In genomic region chr5:138955672-138956295, GRCh38 we compare ENCODE assay signal across 13 cellular contexts.
A peak's percentile ranks its signal among the peaks of the same experiment; 100 is the strongest.
DNase-seq lines count a peak whose midpoint lies in the region; ATAC-seq and TF ChIP-seq lines count a peak whose summit lies in the region.
"Had no signal": no experiment of that assay in that cellular context is flagged by ENCODE, and none has a peak within 500 bp of the region (broad histone marks: within the 10 kb centered on the region; RNA-seq: fewer than 3 reads in every experiment).

No MANE protein-coding gene starts in this region.

- H3K27ac ChIP-seq in BLaER1 (no peak overlapping the region), fibroblast of lung (ENCODE audit: insufficient read depth, low read length) (no peak overlapping the region)

- H3K9ac ChIP-seq in BLaER1: no peak overlapping the region
- no peak overlapping the region for H3K9ac ChIP-seq in fibroblast of lung (ENCODE audit: insufficient read depth, low read length)

- no peak overlapping the region for H3K4me3 ChIP-seq in BLaER1
- no peak overlapping the region for H3K4me3 ChIP-seq in fibroblast of lung (replicated peaks in 1 of 4; ENCODE audit: control extremely low read depth in 1 of 4, insufficient read depth in 1 of 4, low read depth in 3 of 4, low read length in 4 of 4)
- H3K4me3 ChIP-seq: thoracic aorta had no signal

- intact Hi-C loops in posterior vena cava (cut with DNase I): no loop called here

- peaks cover 50% of the 10 kb centered on the region for H3K4me1 ChIP-seq in BLaER1
- H3K4me1 ChIP-seq in fibroblast of lung (ENCODE audit: control insufficient read depth, extremely low read depth, insufficient read depth, low read length): peaks cover 23% of the 10 kb centered on the region

- H3K79me2 ChIP-seq in fibroblast of lung (ENCODE audit: control insufficient read depth, insufficient read depth, low read length): no peaks in the 10 kb centered on the region

- H3K4me2 ChIP-seq in BLaER1: peak overlapping the region; percentile 84
- peak overlapping the region; percentile 32 for H3K4me2 ChIP-seq in fibroblast of lung (ENCODE audit: extremely low read depth, insufficient read depth, low read length)

- TF ChIP-seq CTCF in fibroblast of lung (conservative IDR thresholded peaks at IDR 0.05 in 1 of 2, IDR thresholded peaks at IDR 0.05 in 1 of 2; ENCODE audit: low read depth in 1 of 2, low read length in 2 of 2): no peak

- ATAC-seq in HG03025 (IDR thresholded peaks at IDR 0.05; ENCODE audit: low FRiP score, unreplicated experiment): no peak

- H4K20me1 ChIP-seq in BLaER1 (no peaks in the 10 kb centered on the region), fibroblast of lung (ENCODE audit: control insufficient read depth, extremely low read depth, insufficient read depth, low read length) (no peaks in the 10 kb centered on the region)

- no peak overlapping the region for H2AFZ ChIP-seq in fibroblast of lung (ENCODE audit: low read length)

- no peaks in the 10 kb centered on the region for H3K36me3 ChIP-seq in BLaER1
- H3K36me3 ChIP-seq in fibroblast of lung (ENCODE audit: control insufficient read depth, insufficient read depth, low read length): no peaks in the 10 kb centered on the region
- H3K36me3 ChIP-seq: thoracic aorta had no signal

- H3K9me3 ChIP-seq in BLaER1 (no peaks in the 10 kb centered on the region), fibroblast of lung (ENCODE audit: control insufficient read depth, insufficient read depth, low read depth, low read length) (no peaks in the 10 kb centered on the region)
- H3K9me3 ChIP-seq: thoracic aorta had no signal

- no peaks in the 10 kb centered on the region for H3K27me3 ChIP-seq in BLaER1
- no peaks in the 10 kb centered on the region for H3K27me3 ChIP-seq in fibroblast of lung (ENCODE audit: control insufficient read depth, insufficient read depth, low read length)

- DNase-seq in NCI-H69 (lab: John Stamatoyannopoulos, UW) (peak; percentile 67), fibroblast of lung (ENCODE audit: low read depth in 2 of 2) (no peak), posterior vena cava (ENCODE audit: low spot score) (peak; percentile 3), cerebellar nuclear complex (lab: John Stamatoyannopoulos, UW) (no peak), HuH-7 (ENCODE audit: low spot score) (no peak)
- DNase-seq in central memory CD4-positive, alpha-beta T cell: no peak
- DNase-seq: activated CD4-positive, CD25-positive, alpha-beta regulatory T cell treated with anti-CD3 and anti-CD28 coated beads, Interleukin-2, amount 50 U/mL, for 72 hours; Calu3; cortex of kidney; stimulated activated CD4-positive, alpha-beta T cell treated with anti-CD3 and anti-CD28 coated beads, Interleukin-2, amount 100 ng/mL, for 48 hours had no signal

Comparison
In these comparisons a context has a peak if more than half of its experiments do, and no peak if none do; other contexts are left out.
1. DNase-seq: peak in NCI-H69 (single experiment) and posterior vena cava (single experiment); none in fibroblast of lung (0 of 2), central memory CD4-positive, alpha-beta T cell (single experiment), cerebellar nuclear complex (0 of 2) and HuH-7 (single experiment).